ENCODE assay signal across 16 cellular contexts in the genomic region with DNA sequence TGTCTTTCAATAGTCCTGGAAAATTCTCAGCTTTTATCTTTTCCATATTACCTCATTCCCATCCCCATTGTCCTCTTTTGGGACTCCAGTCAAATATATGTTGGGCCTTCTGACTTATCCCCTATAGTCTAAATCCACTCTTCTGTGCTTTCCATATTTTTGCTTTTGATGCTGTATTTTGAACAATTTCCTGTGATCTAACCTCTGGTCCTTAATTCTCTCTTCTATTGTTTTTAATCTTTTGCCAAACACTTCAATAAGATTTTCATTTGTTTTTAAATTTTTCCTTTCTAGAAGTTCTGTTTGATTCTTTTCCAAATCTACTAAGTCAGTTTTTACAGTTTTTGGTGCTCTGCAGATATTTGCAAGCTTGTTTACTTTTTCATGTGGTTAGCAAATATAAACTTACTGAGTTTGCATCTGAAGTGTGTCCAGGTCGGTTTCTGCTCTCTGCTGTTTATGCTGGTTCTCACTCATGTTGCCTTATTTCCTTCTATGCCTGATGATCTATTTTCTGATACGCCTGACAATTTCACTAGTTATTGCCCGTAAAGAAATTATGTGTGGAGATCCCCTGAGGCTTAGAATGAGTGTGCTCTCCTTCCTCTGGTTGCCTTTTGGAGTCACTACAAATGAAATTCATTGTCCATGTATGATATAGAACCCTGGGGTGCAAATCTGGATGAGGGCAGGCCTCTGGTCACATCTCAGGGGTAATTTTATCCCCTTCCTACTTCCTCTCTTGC.
DNase-seq lines count a peak whose midpoint lies in the region; ATAC-seq and TF ChIP-seq lines count a peak whose summit lies in the region.
"Had no signal": no experiment of that assay in that cellular context is flagged by ENCODE, and none has a peak within 500 bp of the region (broad histone marks: within the 10 kb centered on the region; RNA-seq: fewer than 3 reads in every experiment).

No MANE protein-coding gene starts in this region.

- H3K4ac ChIP-seq in neuronal stem cell (ENCODE audit: low read length) = no peak overlapping the region

- H3K27ac Mint-ChIP-seq in activated T-cell treated with anti-CD3 and anti-CD28 coated beads, Interleukin-2, amount 50 U/mL, for 72 hours = peak overlapping the region; percentile 84
- no peak overlapping the region for H3K27ac Mint-ChIP-seq in activated T-cell treated with anti-CD3 and anti-CD28 coated beads, Interleukin-2, amount 50 U/mL, for 24 hours
- H3K27ac Mint-ChIP-seq: HFFc6 had no signal

- H3K36me3 ChIP-seq in right lobe of liver (no peaks in the 10 kb centered on the region), left lung (no peaks in the 10 kb centered on the region), neuronal stem cell (replicated peaks in 1 of 2; ENCODE audit: control insufficient read depth in 2 of 2, insufficient read depth in 2 of 2, low read length in 2 of 2) (no peaks in the 10 kb centered on the region)

- peaks cover 1 to 4% of the 10 kb centered on the region in 2 donors for H3K9me3 Mint-ChIP-seq in activated T-cell treated with anti-CD3 and anti-CD28 coated beads, Interleukin-2, amount 50 U/mL, for 72 hours
- peaks cover 8% of the 10 kb centered on the region for H3K9me3 Mint-ChIP-seq in activated T-cell treated with anti-CD3 and anti-CD28 coated beads, Interleukin-2, amount 50 U/mL, for 24 hours
- H3K9me3 Mint-ChIP-seq: HFFc6 had no signal

- peak overlapping the region; percentile 45 to 70 for H3K4me3 Mint-ChIP-seq in activated T-cell treated with anti-CD3 and anti-CD28 coated beads, Interleukin-2, amount 50 U/mL, for 72 hours
- H3K4me3 Mint-ChIP-seq in activated T-cell treated with anti-CD3 and anti-CD28 coated beads, Interleukin-2, amount 50 U/mL, for 24 hours = no peak overlapping the region
- H3K4me3 Mint-ChIP-seq: HFFc6 had no signal

- no peak for TF ChIP-seq CTCF in C4-2B (conservative IDR thresholded peaks at IDR 0.05)
- no peak for TF ChIP-seq CTCF in right lobe of liver (IDR thresholded peaks at IDR 0.05)
- TF ChIP-seq CTCF in left lung (IDR thresholded peaks at IDR 0.05) = no peak

- H3K36me3 Mint-ChIP-seq in activated T-cell treated with anti-CD3 and anti-CD28 coated beads, Interleukin-2, amount 50 U/mL, for 72 hours (ENCODE audit: insufficient read depth in 2 of 2) = peaks cover 3 to 9% of the 10 kb centered on the region in 2 donors
- H3K36me3 Mint-ChIP-seq in activated T-cell treated with anti-CD3 and anti-CD28 coated beads, Interleukin-2, amount 50 U/mL, for 24 hours (ENCODE audit: low read depth) = no peaks in the 10 kb centered on the region

- intact Hi-C loops in right lobe of liver (cut with DNase I) = no loop called here
- intact Hi-C loops in left lung (cut with DNase I) = no loop called here

- H4K8ac ChIP-seq in neuronal stem cell (ENCODE audit: low read depth, low read length) = no peak overlapping the region

- peaks cover 57% of the 10 kb centered on the region for H3K4me1 Mint-ChIP-seq in activated T-cell treated with anti-CD3 and anti-CD28 coated beads, Interleukin-2, amount 50 U/mL, for 72 hours (ENCODE audit: low read depth)
- H3K4me1 Mint-ChIP-seq in activated T-cell treated with anti-CD3 and anti-CD28 coated beads, Interleukin-2, amount 50 U/mL, for 24 hours (ENCODE audit: low read depth) = peaks cover 46% of the 10 kb centered on the region

- H3K4me3 ChIP-seq in right lobe of liver (no peak overlapping the region), left lung (no peak overlapping the region), neuronal stem cell (ENCODE audit: low read length in 2 of 2) (no peak overlapping the region)
- H3K4me3 ChIP-seq: PC-9 had no signal

- no peak for DNase-seq in activated T-cell treated with anti-CD3 and anti-CD28 coated beads, Interleukin-2, amount 50 U/mL, for 72 hours
- no peak for DNase-seq in activated T-cell treated with anti-CD3 and anti-CD28 coated beads, Interleukin-2, amount 50 U/mL, for 24 hours
- DNase-seq in right lobe of liver (no peak), left lung (no peak), neuronal stem cell (ENCODE audit: low spot score) (no peak)
- DNase-seq: C1 segment of cervical spinal cord, COR-L47, HFFc6, KG1, NCI-H1105 treated with DMSO at 0.1 percent for 48 hours, NCI-H187, NCI-H446, PC-9 had no signal

- no peak overlapping the region for H3K9ac ChIP-seq in neuronal stem cell (ENCODE audit: low read depth, low read length, poor library complexity)

- no peak for TF ChIP-seq POLR2A in right lobe of liver (IDR thresholded peaks at IDR 0.05)

- no peaks in the 10 kb centered on the region for H3K79me1 ChIP-seq in neuronal stem cell (ENCODE audit: low read depth, low read length)

- H4K91ac ChIP-seq in neuronal stem cell (ENCODE audit: low read depth, low read length, poor library complexity) = no peak overlapping the region

- no peak overlapping the region for H2AK5ac ChIP-seq in neuronal stem cell (ENCODE audit: low read depth, low read length)

- H2AFZ ChIP-seq in neuronal stem cell (ENCODE audit: low read length) = no peak overlapping the region
- H2AFZ ChIP-seq: PC-9 had no signal

- H3K23ac ChIP-seq in neuronal stem cell (ENCODE audit: low read depth, low read length, poor library complexity) = no peak overlapping the region

- H3K4me1 ChIP-seq in right lobe of liver (no peaks in the 10 kb centered on the region), left lung (no peaks in the 10 kb centered on the region), neuronal stem cell (ENCODE audit: control insufficient read depth in 2 of 2, insufficient read depth in 1 of 2, low read depth in 1 of 2, low read length in 2 of 2) (peaks cover 0 to 5% of the 10 kb centered on the region in 2 donors)

- H2BK12ac ChIP-seq in neuronal stem cell (ENCODE audit: low read length) = no peak overlapping the region

- ATAC-seq in activated T-cell treated with anti-CD3 and anti-CD28 coated beads, Interleukin-2, amount 50 U/mL, for 72 hours (replicated peaks in 1 of 2) = peak; percentile 24 to 44
- ATAC-seq in HG03432 (IDR thresholded peaks at IDR 0.05; ENCODE audit: unreplicated experiment) (peak; percentile 48), right lobe of liver (peak in 3 of 4 donors; percentile 37 to 53 (median 49)), left lung (no peak), GM18520 (IDR thresholded peaks at IDR 0.05; ENCODE audit: unreplicated experiment) (no peak)

- H3K9me3 ChIP-seq in right lobe of liver (no peaks in the 10 kb centered on the region), left lung (no peaks in the 10 kb centered on the region), neuronal stem cell (replicated peaks in 1 of 2; ENCODE audit: control insufficient read depth in 2 of 2, insufficient read depth in 1 of 2, low read depth in 1 of 2, low read length in 2 of 2) (peaks cover 0 to 2% of the 10 kb centered on the region in 2 donors)

- H3K4me2 ChIP-seq in neuronal stem cell (ENCODE audit: insufficient read depth, low read length, poor library complexity, severe bottlenecking) = no peak overlapping the region
- H3K4me2 ChIP-seq: PC-9 had no signal

- H3K18ac ChIP-seq in neuronal stem cell (ENCODE audit: low read length) = no peak overlapping the region

- H3K27ac ChIP-seq in C4-2B (peak overlapping the region; percentile 24; the same call in 1 of the 2 replicates), right lobe of liver (no peak overlapping the region), left lung (no peak overlapping the region), neuronal stem cell (replicated peaks; ENCODE audit: low read length) (no peak overlapping the region)
- H3K27ac ChIP-seq: PC-9 had no signal

- no peaks in the 10 kb centered on the region for H3K27me3 Mint-ChIP-seq in activated T-cell treated with anti-CD3 and anti-CD28 coated beads, Interleukin-2, amount 50 U/mL, for 72 hours (ENCODE audit: low read depth)
- H3K27me3 Mint-ChIP-seq in activated T-cell treated with anti-CD3 and anti-CD28 coated beads, Interleukin-2, amount 50 U/mL, for 24 hours = no peaks in the 10 kb centered on the region

- H2BK5ac ChIP-seq in neuronal stem cell (ENCODE audit: low read length) = no peak overlapping the region

- no peaks in the 10 kb centered on the region for H3K27me3 ChIP-seq in right lobe of liver
- peaks cover 6 to 42% of the 10 kb centered on the region in 2 donors for H3K27me3 ChIP-seq in left lung
- H3K27me3 ChIP-seq in neuronal stem cell (ENCODE audit: control insufficient read depth in 3 of 3, insufficient read depth in 3 of 3, low read depth in 1 of 3, low read length in 3 of 3) = no peaks in the 10 kb centered on the region

- 56% methylated on average over 3 of the region's 3 CpGs for WGBS in right lobe of liver (ENCODE audit: insufficient coverage, low coverage, low lambda C conversion rate, missing lambda C conversion rate)
- no CpG with 5 or more reads among the region's 3 CpGs for WGBS in neuronal stem cell (ENCODE audit: extremely low coverage in 2 of 2, insufficient read length in 2 of 2, insufficient replicate concordance in 1 of 2), 2 donors

- H3K14ac ChIP-seq in neuronal stem cell (ENCODE audit: low read length) = no peak overlapping the region

- no peak overlapping the region for H2BK15ac ChIP-seq in neuronal stem cell (ENCODE audit: low read length)

- H2BK120ac ChIP-seq in neuronal stem cell (ENCODE audit: low read depth, low read length) = no peak overlapping the region

Comparison
In these comparisons a context has a peak if more than half of its experiments do, and no peak if none do; other contexts are left out.
1. ATAC-seq: peak in activated T-cell treated with anti-CD3 and anti-CD28 coated beads, Interleukin-2, amount 50 U/mL, for 72 hours (2 of 2), HG03432 (single experiment) and right lobe of liver (3 of 4); none in left lung (single experiment) and GM18520 (single experiment).